22 cellular contexts compared by ENCODE assay signal in the genomic region with DNA sequence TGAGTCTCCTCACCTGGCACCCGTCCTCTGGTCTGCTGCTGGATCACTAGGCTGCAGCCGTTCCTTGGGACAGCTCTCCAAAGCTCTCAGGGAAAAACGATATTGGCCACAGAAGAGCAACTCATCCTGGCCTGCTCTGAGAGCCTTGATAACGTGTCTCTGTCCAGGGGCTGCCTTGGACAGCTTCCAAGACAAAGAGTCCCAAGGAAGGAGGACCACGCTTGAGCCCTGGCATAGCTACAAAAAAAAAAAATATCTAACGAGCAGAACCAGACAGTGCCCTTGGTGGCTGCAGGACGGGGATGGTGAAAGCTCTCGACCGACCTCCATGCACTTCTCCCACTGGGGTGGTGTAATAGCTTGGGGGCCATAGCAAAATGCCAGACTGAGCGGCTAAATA.
A peak's percentile ranks its signal among the peaks of the same experiment; 100 is the strongest.
DNase-seq lines count a peak whose midpoint lies in the region; ATAC-seq and TF ChIP-seq lines count a peak whose summit lies in the region.
"Had no signal": no experiment of that assay in that cellular context is flagged by ENCODE, and none has a peak within 500 bp of the region (broad histone marks: within the 10 kb centered on the region; RNA-seq: fewer than 3 reads in every experiment).

No MANE protein-coding gene starts in this region.

- no peak for TF ChIP-seq CTCF in lower lobe of right lung (IDR thresholded peaks at IDR 0.05)

- H3K27me3 Mint-ChIP-seq in immature natural killer cell (ENCODE audit: low read depth in 3 of 3) = peaks cover 2 to 12% (median 4%) of the 10 kb centered on the region in 3 donors
- H3K27me3 Mint-ChIP-seq: CD4-positive, CD25-positive, alpha-beta regulatory T cell had no signal

- no peaks in the 10 kb centered on the region for H3K27me3 ChIP-seq in lower lobe of right lung (ENCODE audit: low read depth)
- H3K27me3 ChIP-seq: BE2C, BLaER1 had no signal

- DNase-seq in DMS79 treated with DMSO at 0.1 percent for 48 hours (lab: John Stamatoyannopoulos, UW) = peak; percentile 43
- no peak for DNase-seq in lower lobe of right lung
- DNase-seq in immature natural killer cell = no peak
- DNase-seq: 8988T; ACHN; BE2C; C1 segment of cervical spinal cord; CD4-positive, alpha-beta memory T cell; CD4-positive, CD25-positive, alpha-beta regulatory T cell; CD8-positive, alpha-beta memory T cell; COR-L47; DMS 273 treated with DMSO at 0.1 percent for 48 hours; DMS153; DMS53; DND-41; EL; GDM1 had no signal

- H3K36me3 Mint-ChIP-seq in immature natural killer cell = no peaks in the 10 kb centered on the region
- H3K36me3 Mint-ChIP-seq: CD14-positive monocyte; CD4-positive, alpha-beta memory T cell; CD4-positive, CD25-positive, alpha-beta regulatory T cell had no signal

- H3K27ac ChIP-seq in lower lobe of right lung = no peak overlapping the region
- H3K27ac ChIP-seq: BLaER1 had no signal

- no peaks in the 10 kb centered on the region for H3K4me1 ChIP-seq in lower lobe of right lung
- H3K4me1 ChIP-seq: BE2C had no signal

- no peak for TF ChIP-seq RAD21 in Ishikawa (IDR thresholded peaks at IDR 0.05; ENCODE audit: low read depth)

- intact Hi-C loops in lower lobe of right lung (cut with DNase I) = no loop called here

- no peaks in the 10 kb centered on the region for H3K4me1 Mint-ChIP-seq in immature natural killer cell
- H3K4me1 Mint-ChIP-seq: CD14-positive monocyte had no signal

- H3K27ac Mint-ChIP-seq in immature natural killer cell = no peak overlapping the region
- H3K27ac Mint-ChIP-seq: CD14-positive monocyte; CD4-positive, CD25-positive, alpha-beta regulatory T cell had no signal

- TF ChIP-seq EP300 in Ishikawa (IDR thresholded peaks at IDR 0.05; ENCODE audit: borderline replicate concordance) = no peak

- no peaks in the 10 kb centered on the region for H3K36me3 ChIP-seq in lower lobe of right lung
- H3K36me3 ChIP-seq: BE2C, BLaER1 had no signal

- peaks cover 0 to 4% (median 0%) of the 10 kb centered on the region in 6 donors for H3K9me3 Mint-ChIP-seq in immature natural killer cell
- H3K9me3 Mint-ChIP-seq: CD8-positive, alpha-beta memory T cell had no signal

- no peak overlapping the region for H3K4me3 Mint-ChIP-seq in immature natural killer cell
- H3K4me3 Mint-ChIP-seq: CD14-positive monocyte; CD4-positive, alpha-beta memory T cell; CD4-positive, CD25-positive, alpha-beta regulatory T cell; CD8-positive, alpha-beta memory T cell had no signal

- ATAC-seq in GM21526 (IDR thresholded peaks at IDR 0.05; ENCODE audit: low FRiP score, unreplicated experiment) (no peak), lower lobe of right lung (no peak)
- ATAC-seq: GM12878 had no signal

- no peaks in the 10 kb centered on the region for H3K9me3 ChIP-seq in lower lobe of right lung
- H3K9me3 ChIP-seq: BE2C, BLaER1 had no signal

- no peak overlapping the region for H3K4me3 ChIP-seq in lower lobe of right lung
- H3K4me3 ChIP-seq: BLaER1, GM12878 had no signal

TF ChIP-seq in Ishikawa, 13 proteins besides CTCF, POLR2A, EP300 and RAD21:
- TF ChIP-seq, protein P1, sequence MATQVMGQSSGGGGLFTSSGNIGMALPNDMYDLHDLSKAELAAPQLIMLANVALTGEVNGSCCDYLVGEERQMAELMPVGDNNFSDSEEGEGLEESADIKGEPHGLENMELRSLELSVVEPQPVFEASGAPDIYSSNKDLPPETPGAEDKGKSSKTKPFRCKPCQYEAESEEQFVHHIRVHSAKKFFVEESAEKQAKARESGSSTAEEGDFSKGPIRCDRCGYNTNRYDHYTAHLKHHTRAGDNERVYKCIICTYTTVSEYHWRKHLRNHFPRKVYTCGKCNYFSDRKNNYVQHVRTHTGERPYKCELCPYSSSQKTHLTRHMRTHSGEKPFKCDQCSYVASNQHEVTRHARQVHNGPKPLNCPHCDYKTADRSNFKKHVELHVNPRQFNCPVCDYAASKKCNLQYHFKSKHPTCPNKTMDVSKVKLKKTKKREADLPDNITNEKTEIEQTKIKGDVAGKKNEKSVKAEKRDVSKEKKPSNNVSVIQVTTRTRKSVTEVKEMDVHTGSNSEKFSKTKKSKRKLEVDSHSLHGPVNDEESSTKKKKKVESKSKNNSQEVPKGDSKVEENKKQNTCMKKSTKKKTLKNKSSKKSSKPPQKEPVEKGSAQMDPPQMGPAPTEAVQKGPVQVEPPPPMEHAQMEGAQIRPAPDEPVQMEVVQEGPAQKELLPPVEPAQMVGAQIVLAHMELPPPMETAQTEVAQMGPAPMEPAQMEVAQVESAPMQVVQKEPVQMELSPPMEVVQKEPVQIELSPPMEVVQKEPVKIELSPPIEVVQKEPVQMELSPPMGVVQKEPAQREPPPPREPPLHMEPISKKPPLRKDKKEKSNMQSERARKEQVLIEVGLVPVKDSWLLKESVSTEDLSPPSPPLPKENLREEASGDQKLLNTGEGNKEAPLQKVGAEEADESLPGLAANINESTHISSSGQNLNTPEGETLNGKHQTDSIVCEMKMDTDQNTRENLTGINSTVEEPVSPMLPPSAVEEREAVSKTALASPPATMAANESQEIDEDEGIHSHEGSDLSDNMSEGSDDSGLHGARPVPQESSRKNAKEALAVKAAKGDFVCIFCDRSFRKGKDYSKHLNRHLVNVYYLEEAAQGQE (IDR thresholded peaks at IDR 0.05; ENCODE audit: low read depth) = peak; percentile 59; the same call in 1 of the 2 replicates
- TF ChIP-seq NFIC (IDR thresholded peaks at IDR 0.05) = 0 out of 2 replicates have a peak, but pooled peaks have one; percentile 19
- TF ChIP-seq TEAD4 (IDR thresholded peaks at IDR 0.05) = no peak
